In genomic region chr7:17855202-17855601, GRCh38 we compare ENCODE assay signal across 10 cellular contexts.
"Had no signal": no experiment of that assay in that cellular context is flagged by ENCODE, and none has a peak within 500 bp of the region (broad histone marks: within the 10 kb centered on the region; RNA-seq: fewer than 3 reads in every experiment).

No MANE protein-coding gene starts in this region.

- H3K36me3 ChIP-seq: adrenal gland, thyroid gland had no signal

- H3K27ac ChIP-seq: adrenal gland, heart left ventricle, sigmoid colon, thyroid gland had no signal

- H3K4me1 Mint-ChIP-seq: WTC11 had no signal

- ATAC-seq: heart left ventricle, WTC11 had no signal

- DNase-seq: activated CD4-positive, alpha-beta T cell treated with anti-CD3 and anti-CD28 coated beads, Interleukin-2, amount 50 U/mL, for 1 hour; activated naive CD4-positive, alpha-beta T cell treated with anti-CD3 and anti-CD28 coated beads, Interleukin-2, amount 10 ng/mL, durations not matched to agents 7 days and 5 days; adrenal gland; dermis blood vessel endothelial cell; heart left ventricle; immature natural killer cell; sigmoid colon; stimulated activated CD4-positive, alpha-beta T cell treated with anti-CD3 and anti-CD28 coated beads, Interleukin-1b, Interleukin-23, amount 100 ng/mL, for 48 hours; thyroid gland had no signal

- H3K4me1 ChIP-seq: adrenal gland, heart left ventricle, sigmoid colon, thyroid gland had no signal

- H3K27me3 ChIP-seq: adrenal gland, heart left ventricle, sigmoid colon, thyroid gland had no signal

- H3K9me3 ChIP-seq: sigmoid colon, thyroid gland had no signal

- H3K4me3 Mint-ChIP-seq: activated naive CD4-positive, alpha-beta T cell treated with anti-CD3 and anti-CD28 coated beads, Interleukin-2, amount 10 ng/mL, durations not matched to agents 7 days and 5 days; immature natural killer cell; WTC11 had no signal

- H3K27ac Mint-ChIP-seq: activated naive CD4-positive, alpha-beta T cell treated with anti-CD3 and anti-CD28 coated beads, Interleukin-2, amount 10 ng/mL, durations not matched to agents 7 days and 5 days; immature natural killer cell; WTC11 had no signal

- H3K4me3 ChIP-seq: adrenal gland, heart left ventricle, sigmoid colon, thyroid gland had no signal

- H3K27me3 Mint-ChIP-seq: activated naive CD4-positive, alpha-beta T cell treated with anti-CD3 and anti-CD28 coated beads, Interleukin-2, amount 10 ng/mL, durations not matched to agents 7 days and 5 days had no signal
